ENCODE assay signal across 11 cellular contexts in the genomic region with DNA sequence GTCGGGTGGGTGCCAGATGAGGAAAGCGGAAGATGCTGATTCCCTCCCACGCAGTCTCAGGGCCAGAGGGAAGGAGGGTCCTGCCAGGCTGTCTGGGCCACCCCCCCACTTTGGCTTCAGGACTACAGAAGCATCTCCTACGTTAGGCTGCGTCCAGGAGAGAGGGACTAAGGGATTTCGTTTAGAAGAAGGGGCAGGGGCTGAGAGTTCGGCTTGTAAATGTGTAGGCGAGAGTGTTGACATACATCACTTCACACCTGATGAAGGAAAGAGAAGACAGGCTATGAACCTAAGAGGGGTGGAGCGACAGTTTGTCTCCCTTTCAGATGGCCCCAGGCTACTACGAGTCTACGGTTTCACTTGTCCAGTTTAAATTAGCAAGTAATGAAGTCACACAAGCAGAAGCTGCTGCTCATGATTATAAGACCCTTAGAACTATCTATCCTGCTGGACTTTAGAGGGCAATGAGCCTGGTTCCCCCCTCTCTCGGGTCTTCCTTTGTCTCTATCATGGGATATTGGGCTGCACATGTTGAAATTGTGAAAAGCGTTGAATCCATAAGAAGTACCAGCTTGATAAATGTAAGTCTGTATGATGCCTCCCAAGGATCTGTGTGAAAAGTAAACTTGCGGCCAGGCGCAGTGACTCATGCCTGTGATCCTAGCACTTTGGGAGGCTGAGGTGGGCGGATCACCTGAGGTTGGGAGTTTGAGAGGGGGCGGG.
A peak's percentile ranks its signal among the peaks of the same experiment; 100 is the strongest.
DNase-seq lines count a peak whose midpoint lies in the region; ATAC-seq and TF ChIP-seq lines count a peak whose summit lies in the region.
"Had no signal": no experiment of that assay in that cellular context is flagged by ENCODE, and none has a peak within 500 bp of the region (broad histone marks: within the 10 kb centered on the region; RNA-seq: fewer than 3 reads in every experiment).

No MANE protein-coding gene starts in this region.

- TF ChIP-seq CTCF in RWPE2 (IDR thresholded peaks at IDR 0.05; ENCODE audit: poor library complexity, severe bottlenecking) (no peak), gastroesophageal sphincter (IDR thresholded peaks at IDR 0.05) (no peak), GM13977 (IDR thresholded peaks at IDR 0.05; ENCODE audit: extremely low read depth, insufficient read depth, missing control alignments) (no peak)

- no peak for TF ChIP-seq EP300 in gastroesophageal sphincter (IDR thresholded peaks at IDR 0.05)

- H3K4me1 ChIP-seq in RWPE2 (ENCODE audit: insufficient read depth, poor library complexity, severe bottlenecking) (peaks cover 64% of the 10 kb centered on the region), gastroesophageal sphincter (peaks cover 7 to 60% (median 41%) of the 10 kb centered on the region in 3 donors)

- peak overlapping the region; percentile 93 for H3K27ac ChIP-seq in RWPE2 (ENCODE audit: poor library complexity, severe bottlenecking)
- peak overlapping the region in 3 of 4 donors; percentile 82 to 90 (median 84) for H3K27ac ChIP-seq in gastroesophageal sphincter
- H3K27ac ChIP-seq: VCaP had no signal

- no peak overlapping the region for H3K4me3 ChIP-seq in RWPE2 (ENCODE audit: severe bottlenecking)
- no peak overlapping the region for H3K4me3 ChIP-seq in gastroesophageal sphincter

- H3K27me3 ChIP-seq in RWPE2 (ENCODE audit: insufficient read depth, poor library complexity, severe bottlenecking), result no peaks in the 10 kb centered on the region
- no peaks in the 10 kb centered on the region for H3K27me3 ChIP-seq in gastroesophageal sphincter

- H3K36me3 ChIP-seq in RWPE2 (ENCODE audit: low read depth), result no peaks in the 10 kb centered on the region
- no peaks in the 10 kb centered on the region for H3K36me3 ChIP-seq in gastroesophageal sphincter

- ATAC-seq in RWPE2 (ENCODE audit: low read depth) (peak; percentile 58), gastroesophageal sphincter (no peak), HG02610 (IDR thresholded peaks at IDR 0.05; ENCODE audit: unreplicated experiment) (no peak)

- DNase-seq in EL (peak; percentile 87), RWPE2 (ENCODE audit: low spot score) (peak; percentile 87), renal cortical epithelial cell (ENCODE audit: low read depth) (peak; percentile 52), hypothalamus (lab: John Stamatoyannopoulos, UW) (no peak), NOMO-1 treated with DMSO at 0.1 percent for 48 hours (lab: John Stamatoyannopoulos, UW; ENCODE audit: unreplicated experiment) (no peak), GM13977 (ENCODE audit: low spot score) (no peak)
- DNase-seq: CD4-positive, alpha-beta memory T cell; NCI-H774 had no signal

- in situ Hi-C loops in GM13977 (cut with MboI; ENCODE audit: low pct_unique_long_range_greater_than_20kb, low sequenced_read_pairs, unreplicated experiment), result no loop called here

- no peak for TF ChIP-seq POLR2A in gastroesophageal sphincter (IDR thresholded peaks at IDR 0.05)

- 68 to 79% methylated on average over 6 to 13 of the region's 17 CpGs for WGBS in gastroesophageal sphincter (ENCODE audit: low coverage in 1 of 2), 2 donors

- no peaks in the 10 kb centered on the region for H3K9me3 ChIP-seq in RWPE2 (ENCODE audit: severe bottlenecking)
- H3K9me3 ChIP-seq in gastroesophageal sphincter, result no peaks in the 10 kb centered on the region

Comparison
In these comparisons a context has a peak if more than half of its experiments do, and no peak if none do; other contexts are left out.
1. DNase-seq: peak in EL (single experiment), RWPE2 (single experiment) and renal cortical epithelial cell (single experiment); none in hypothalamus (0 of 51), NOMO-1 treated with DMSO at 0.1 percent for 48 hours (single experiment) and GM13977 (single experiment).